ENCODE assay signal across 1 cellular context in the genomic region with DNA sequence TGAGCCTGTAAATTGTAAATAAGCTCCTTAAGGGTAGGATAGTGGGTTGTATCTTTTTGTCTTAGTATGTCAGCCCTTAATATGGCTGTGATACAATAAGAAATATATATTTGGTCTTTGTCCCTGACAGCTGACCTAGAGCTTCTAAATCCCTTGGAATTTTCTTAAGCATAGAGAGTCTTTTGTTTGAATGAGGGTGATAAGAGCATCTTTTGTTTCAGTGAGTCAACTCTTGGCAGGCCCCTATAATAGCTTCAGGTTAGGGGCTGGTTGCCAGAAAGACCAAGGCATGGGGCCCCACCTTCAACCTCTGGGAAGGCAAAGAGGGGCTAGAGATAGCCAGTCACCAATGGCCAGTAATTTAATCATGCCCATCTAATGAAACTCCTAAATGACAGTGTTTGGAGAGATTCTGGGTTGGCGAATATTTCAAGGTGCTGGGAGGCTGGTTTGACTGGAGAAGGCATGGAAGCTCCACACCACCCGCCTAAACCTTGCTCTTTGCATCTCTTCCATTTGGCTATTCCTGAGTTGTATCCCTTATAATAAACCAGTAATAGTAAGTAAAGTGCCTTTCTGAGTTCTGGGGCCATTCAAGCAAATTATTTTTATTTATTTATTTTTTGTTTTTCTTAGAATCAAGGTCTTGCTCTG.
A peak's percentile ranks its signal among the peaks of the same experiment; 100 is the strongest.
TF ChIP-seq lines count a peak whose summit lies in the region.

No MANE protein-coding gene starts in this region.

TF ChIP-seq in HEK293, 187 proteins besides CTCF, POLR2A, EP300 and RAD21 (continued from another document):
- TF ChIP-seq ZNF768 (tag by site-specific recombination; IDR thresholded peaks at IDR 0.05) (no peak), FEZF1 (tag by site-specific recombination; IDR thresholded peaks at IDR 0.05) (peak; percentile 18; the same call in 1 of the 2 replicates)
TF ChIP-seq in HEK293: peak in this region for 2.
